21 cellular contexts compared by ENCODE assay signal in genomic region chr1:160092366-160093068, GRCh38. TPM values are rescaled to one million over a fixed set of nuclear protein-coding genes. Genes with fewer than 3 reads are reported as not detected.
DNase-seq lines count a peak whose midpoint lies in the region; ATAC-seq, FAIRE-seq and TF ChIP-seq lines count a peak whose summit lies in the region.
"Had no signal": no experiment of that assay in that cellular context is flagged by ENCODE, and none has a peak within 500 bp of the region (broad histone marks: within the 10 kb centered on the region; RNA-seq: fewer than 3 reads in every experiment).

No MANE protein-coding gene starts in this region.

- TF ChIP-seq POLR2A in HepG2 (IDR thresholded peaks at IDR 0.05; ENCODE audit: insufficient read depth in 1 of 2, low read depth in 2 of 2, low read length in 2 of 2) (no peak), right lobe of liver (IDR thresholded peaks at IDR 0.05) (no peak), body of pancreas (IDR thresholded peaks at IDR 0.05) (no peak)

- H3K27ac ChIP-seq in HepG2 (ENCODE audit: extremely low read length, insufficient read depth, low read length) (no peak overlapping the region), right lobe of liver (no peak overlapping the region), dorsolateral prefrontal cortex (peak overlapping the region; percentile 68 to 100 (median 98)), osteoblast (ENCODE audit: low read depth, low read length) (no peak overlapping the region), body of pancreas (no peak overlapping the region)
- H3K27ac ChIP-seq: BLaER1 had no signal

- ATAC-seq in HepG2 (no peak), right lobe of liver (no peak), body of pancreas (no peak), HG02610 (IDR thresholded peaks at IDR 0.05; ENCODE audit: unreplicated experiment) (no peak)

- H3K4me3 ChIP-seq in HepG2 (replicated peaks in 1 of 3; ENCODE audit: insufficient read depth in 1 of 3, low read depth in 2 of 3, low read length in 3 of 3) (no peak overlapping the region), right lobe of liver (no peak overlapping the region), dorsolateral prefrontal cortex (peak overlapping the region in 16 of 59 donors; percentile 1 to 38 (median 14)), osteoblast (ENCODE audit: insufficient read depth, low read length) (no peak overlapping the region), body of pancreas (no peak overlapping the region)
- H3K4me3 ChIP-seq: BLaER1 had no signal

- no peak for DNase-seq in HepG2 (ENCODE audit: low spot score)
- DNase-seq in right lobe of liver, result no peak
- DNase-seq in dorsolateral prefrontal cortex, result peak in 9 of 10 donors; percentile 66 to 89 (median 80)
- DNase-seq in osteoblast (ENCODE audit: insufficient read length, low spot score, missing footprints), result peak; percentile 72
- DNase-seq in body of pancreas, result no peak
- no peak for DNase-seq in pons (ENCODE audit: low spot score)
- no peak for DNase-seq in NCI-H82 treated with DMSO at 0.1 percent for 48 hours (lab: John Stamatoyannopoulos, UW; ENCODE audit: unreplicated experiment)
- DNase-seq: 8988T; DMS79 treated with DMSO at 0.1 percent for 48 hours; Kasumi-1; NCI-H1930; NCI-H2171; NCI-H446; NCI-H69; NK-92 treated with Interleukin-12 subunit alpha and Interleukin-12 subunit beta, amount 100 ng/mL, for 24 hours; SHP77 had no signal

- BruUV-seq in HepG2 (replicated peaks; lab: Mats Ljungman, UMichigan), result no TSS peak

- H2AFZ ChIP-seq in HepG2 (ENCODE audit: low read length), result no peak overlapping the region
- no peak overlapping the region for H2AFZ ChIP-seq in osteoblast (ENCODE audit: low read length)

- CTCF ChIA-PET in HepG2 (lab: Yijun Ruan, JAX; ENCODE audit: low intra/inter-chr PET ratio, low total read pairs), result no interaction called here

- H4K20me1 ChIP-seq in HepG2 (ENCODE audit: insufficient read depth, low read length), result no peaks in the 10 kb centered on the region
- H4K20me1 ChIP-seq in osteoblast (ENCODE audit: insufficient read depth, low read length), result no peaks in the 10 kb centered on the region

- no peak for TF ChIP-seq RAD21 in HepG2 (CRISPR knock-in tag; IDR thresholded peaks at IDR 0.05)

- POLR2A ChIA-PET in HepG2 (lab: Yijun Ruan, JAX), result no interaction called here

- H3K36me3 ChIP-seq in HepG2 (replicated peaks in 1 of 2; ENCODE audit: control insufficient read depth in 1 of 2, insufficient read depth in 2 of 2, low read length in 2 of 2) (peaks cover 10 to 13% of the 10 kb centered on the region in 2 experiments; a peak in 4 of 5 replicates), right lobe of liver (peaks cover 0 to 14% (median 6%) of the 10 kb centered on the region in 4 donors), osteoblast (ENCODE audit: insufficient read depth, low read length) (no peaks in the 10 kb centered on the region), body of pancreas (replicated peaks in 1 of 2; ENCODE audit: insufficient read depth in 1 of 2, low read depth in 2 of 2) (peaks cover 0 to 8% of the 10 kb centered on the region in 2 donors)

- intact Hi-C loops in HepG2 (cut with micrococcal nuclease; ENCODE audit: unreplicated experiment) (no loop called here), right lobe of liver (cut with DNase I) (no loop called here), dorsolateral prefrontal cortex (cut with DNase I) (no loop called here), body of pancreas (cut with DNase I) (no loop called here)

- no peak for FAIRE-seq in HepG2 (lab: Jason Lieb, UNC)
- FAIRE-seq: G401.6 had no signal

- 98% methylated on average over 10 of the region's 32 CpGs for WGBS in HepG2 (ENCODE audit: low lambda C conversion rate)
- 94% methylated on average over 3 of the region's 32 CpGs for WGBS in right lobe of liver (ENCODE audit: insufficient coverage, low coverage, low lambda C conversion rate, missing lambda C conversion rate)
- 92 to 94% methylated on average over 5 to 32 of the region's 32 CpGs for WGBS in body of pancreas, 2 donors

- H3K9ac ChIP-seq in HepG2 (ENCODE audit: insufficient read depth, low read depth, low read length), result no peak overlapping the region
- H3K9ac ChIP-seq: BLaER1 had no signal

- TF ChIP-seq CTCF in HepG2 (CRISPR knock-in tag; IDR thresholded peaks at IDR 0.05) (no peak), right lobe of liver (IDR thresholded peaks at IDR 0.05) (no peak), dorsolateral prefrontal cortex (IDR thresholded peaks at IDR 0.05 in 54 of 56, conservative IDR thresholded peaks at IDR 0.05 in 2 of 56; ENCODE audit: low read depth in 1 of 56, partially characterized antibody in 56 of 56) (peak in 1 of 56 donors; percentile 8), osteoblast (IDR thresholded peaks at IDR 0.05; ENCODE audit: extremely low read depth, low read depth, low read length) (no peak), body of pancreas (IDR thresholded peaks at IDR 0.05) (no peak)

- no peaks in the 10 kb centered on the region for H3K9me3 ChIP-seq in HepG2 (ENCODE audit: low read length)
- no peaks in the 10 kb centered on the region for H3K9me3 ChIP-seq in right lobe of liver
- no peaks in the 10 kb centered on the region for H3K9me3 ChIP-seq in osteoblast (ENCODE audit: low read depth, low read length)
- no peaks in the 10 kb centered on the region for H3K9me3 ChIP-seq in body of pancreas
- H3K9me3 ChIP-seq: BLaER1 had no signal

- in situ Hi-C loops in HepG2 (cut with HindIII; ENCODE audit: extremely low pct_ligation_motif_present, low pct_unique_long_range_greater_than_20kb), result no loop called here

- peaks cover 41% of the 10 kb centered on the region for H3K4me1 ChIP-seq in HepG2 (ENCODE audit: insufficient read depth, low read length)
- peaks cover 0 to 52% (median 26%) of the 10 kb centered on the region in 4 donors for H3K4me1 ChIP-seq in right lobe of liver
- peaks cover 2% of the 10 kb centered on the region for H3K4me1 ChIP-seq in osteoblast (ENCODE audit: insufficient read depth, low read length)
- H3K4me1 ChIP-seq in body of pancreas, result peaks cover 39% of the 10 kb centered on the region

- H3K79me2 ChIP-seq in HepG2 (ENCODE audit: insufficient read depth, low read length) (peaks cover 13% of the 10 kb centered on the region), osteoblast (ENCODE audit: insufficient read depth, low read length) (no peaks in the 10 kb centered on the region)

- TF ChIP-seq EP300 in HepG2 (IDR thresholded peaks at IDR 0.05; ENCODE audit: low read depth in 2 of 2, low read length in 2 of 2) (no peak), HepG2 (CRISPR knock-in tag; IDR thresholded peaks at IDR 0.05; ENCODE audit: borderline replicate concordance) (no peak)

- H3K27me3 ChIP-seq in HepG2 (ENCODE audit: control insufficient read depth in 1 of 2, insufficient read depth in 2 of 2, low read length in 2 of 2), result no peaks in the 10 kb centered on the region
- no peaks in the 10 kb centered on the region for H3K27me3 ChIP-seq in right lobe of liver
- H3K27me3 ChIP-seq in dorsolateral prefrontal cortex, result no peaks in the 10 kb centered on the region
- no peaks in the 10 kb centered on the region for H3K27me3 ChIP-seq in osteoblast (ENCODE audit: insufficient read depth, low read length)
- no peaks in the 10 kb centered on the region for H3K27me3 ChIP-seq in body of pancreas
- H3K27me3 ChIP-seq: BLaER1 had no signal

- no peak overlapping the region for H3K4me2 ChIP-seq in HepG2 (ENCODE audit: low read depth, low read length)
- no peak overlapping the region for H3K4me2 ChIP-seq in osteoblast (ENCODE audit: insufficient read depth, low read length)
- H3K4me2 ChIP-seq: BLaER1 had no signal

RNA-seq across cellular contexts. Expression of gene IGSF8, which starts 5.9 kb away (rescaled TPM):
- total RNA-seq in HepG2 (2016; rRNA removed; fragmentation: Illumina TruSeq; extraction: Trizol) (8.0 and 24.0 TPM in 2 replicates), right lobe of liver (10 to 100 TPM; 27.5 to 45.7 (median 29.4) TPM), dorsolateral prefrontal cortex (100 to 1,000 TPM; 106 to 269 (median 187) TPM), osteoblast (18.0 and 19.9 TPM in 2 replicates), body of pancreas (10 to 100 TPM; 18.4 to 46.8 TPM)
- 1.8 and 1.9 TPM in 2 replicates for total RNA-seq in HepG2 (2016; cell fraction: cytosol; rRNA removed; fragmentation: Illumina TruSeq; extraction: Trizol; ENCODE audit: low read depth)
- total RNA-seq in HepG2 (2016; cell fraction: insoluble cytoplasmic fraction; rRNA removed; fragmentation: Illumina TruSeq; extraction: Trizol), result 7.7 and 25.9 TPM in 2 replicates
- total RNA-seq in HepG2 (2016; cell fraction: membrane; rRNA removed; fragmentation: Illumina TruSeq; extraction: Trizol), result 3.4 and 4.0 TPM in 2 replicates
- total RNA-seq in HepG2 (2016; cell fraction: nucleus; rRNA removed; fragmentation: Illumina TruSeq; extraction: Trizol), result 24.1 and 29.5 TPM in 2 replicates
- 41.0 and 52.1 TPM in 2 replicates for polyA plus RNA-seq in HepG2 (2011; rRNA removed)
- polyA plus RNA-seq in HepG2 (2011; cell fraction: cytosol; rRNA removed), result 36.7 and 58.5 TPM in 2 replicates
- polyA plus RNA-seq in HepG2 (2011; cell fraction: nucleus; rRNA removed), result 81.8 and 93.4 TPM in 2 replicates
- polyA plus RNA-seq in HepG2 (2012), result 24.4 and 32.1 TPM in 2 replicates
- polyA plus RNA-seq in HepG2 (2016; cell fraction: cytosol; fragmentation: Illumina TruSeq; extraction: Trizol; ENCODE audit: low read depth), result 1.6 and 1.8 TPM in 2 replicates
- polyA plus RNA-seq in HepG2 (2016; cell fraction: insoluble cytoplasmic fraction; fragmentation: Illumina TruSeq; extraction: Trizol; ENCODE audit: low read depth), result 7.6 and 8.9 TPM in 2 replicates
- polyA plus RNA-seq in HepG2 (2016; cell fraction: membrane; fragmentation: Illumina TruSeq; extraction: Trizol; ENCODE audit: low read depth), result 2.6 and 3.2 TPM in 2 replicates
- 46.1 TPM in 2 replicates for polyA plus RNA-seq in HepG2 (2016; cell fraction: nucleus; fragmentation: Illumina TruSeq; extraction: Trizol; ENCODE audit: insufficient read depth, low read depth)
- 27.5 and 60.2 TPM in 2 replicates for polyA minus RNA-seq in HepG2 (2011; rRNA and poly(A)+ RNA removed; ENCODE audit: low replicate concordance)
- 25.5 and 26.7 TPM in 2 replicates for polyA minus RNA-seq in HepG2 (2011; cell fraction: cytosol; rRNA and poly(A)+ RNA removed)
- 11.6 and 14.0 TPM in 2 replicates for polyA minus RNA-seq in HepG2 (2011; cell fraction: nucleus; rRNA and poly(A)+ RNA removed)

RNA-seq across cellular contexts. Expression of gene KCNJ9, which starts 11.2 kb away (rescaled TPM):
- total RNA-seq in HepG2 (2016; rRNA removed; fragmentation: Illumina TruSeq; extraction: Trizol), result not detected in 2 replicates
- total RNA-seq in HepG2 (2016; cell fraction: cytosol; rRNA removed; fragmentation: Illumina TruSeq; extraction: Trizol; ENCODE audit: low read depth), result not detected in 2 replicates
- not detected in 2 replicates for total RNA-seq in HepG2 (2016; cell fraction: insoluble cytoplasmic fraction; rRNA removed; fragmentation: Illumina TruSeq; extraction: Trizol)
- not detected in 2 replicates for total RNA-seq in HepG2 (2016; cell fraction: membrane; rRNA removed; fragmentation: Illumina TruSeq; extraction: Trizol)
- total RNA-seq in HepG2 (2016; cell fraction: nucleus; rRNA removed; fragmentation: Illumina TruSeq; extraction: Trizol), result not detected in 2 replicates
- not detected in 2 replicates for polyA plus RNA-seq in HepG2 (2011; rRNA removed)
- polyA plus RNA-seq in HepG2 (2011; cell fraction: cytosol; rRNA removed), result 0.01 TPM in 1 of 2 replicates, not detected in the other
- 0.03 and 0.06 TPM in 2 replicates for polyA plus RNA-seq in HepG2 (2011; cell fraction: nucleus; rRNA removed)
- polyA plus RNA-seq in HepG2 (2012), result not detected in 2 replicates
- polyA plus RNA-seq in HepG2 (2016; cell fraction: cytosol; fragmentation: Illumina TruSeq; extraction: Trizol; ENCODE audit: low read depth), result not detected in 2 replicates
- polyA plus RNA-seq in HepG2 (2016; cell fraction: insoluble cytoplasmic fraction; fragmentation: Illumina TruSeq; extraction: Trizol; ENCODE audit: low read depth), result not detected in 2 replicates
- not detected in 2 replicates for polyA plus RNA-seq in HepG2 (2016; cell fraction: membrane; fragmentation: Illumina TruSeq; extraction: Trizol; ENCODE audit: low read depth)
- polyA plus RNA-seq in HepG2 (2016; cell fraction: nucleus; fragmentation: Illumina TruSeq; extraction: Trizol; ENCODE audit: insufficient read depth, low read depth), result not detected in 2 replicates
- not detected in 2 replicates for polyA minus RNA-seq in HepG2 (2011; rRNA and poly(A)+ RNA removed; ENCODE audit: low replicate concordance)
- polyA minus RNA-seq in HepG2 (2011; cell fraction: cytosol; rRNA and poly(A)+ RNA removed), result not detected in 2 replicates
- polyA minus RNA-seq in HepG2 (2011; cell fraction: nucleus; rRNA and poly(A)+ RNA removed), result not detected in 2 replicates
- not detected for total RNA-seq in right lobe of liver
- 100 to 1,000 TPM in 76 of 120 experiments, 10 to 100 TPM in 44; 68.4 to 189 (median 105) TPM for total RNA-seq in dorsolateral prefrontal cortex
- total RNA-seq in osteoblast, result not detected in 2 replicates
- not detected for total RNA-seq in body of pancreas
- total RNA-seq: OCI-LY7 had no signal
- polyA plus RNA-seq: CD8-positive, alpha-beta memory T cell had no signal

RNA-seq across cellular contexts. Expression of gene KCNJ10, which starts 22.6 kb away (rescaled TPM):
- 4.1 and 4.4 TPM in 2 replicates for total RNA-seq in HepG2 (2016; rRNA removed; fragmentation: Illumina TruSeq; extraction: Trizol)
- 1.3 and 1.6 TPM in 2 replicates for total RNA-seq in HepG2 (2016; cell fraction: cytosol; rRNA removed; fragmentation: Illumina TruSeq; extraction: Trizol; ENCODE audit: low read depth)
- 3.2 and 4.0 TPM in 2 replicates for total RNA-seq in HepG2 (2016; cell fraction: insoluble cytoplasmic fraction; rRNA removed; fragmentation: Illumina TruSeq; extraction: Trizol)
- total RNA-seq in HepG2 (2016; cell fraction: membrane; rRNA removed; fragmentation: Illumina TruSeq; extraction: Trizol), result 3.8 and 4.4 TPM in 2 replicates
- 8.4 and 9.2 TPM in 2 replicates for total RNA-seq in HepG2 (2016; cell fraction: nucleus; rRNA removed; fragmentation: Illumina TruSeq; extraction: Trizol)
- 9.9 and 10.3 TPM in 2 replicates for polyA plus RNA-seq in HepG2 (2011; rRNA removed)
- polyA plus RNA-seq in HepG2 (2011; cell fraction: cytosol; rRNA removed), result 5.4 and 7.7 TPM in 2 replicates
- 16.5 and 20.7 TPM in 2 replicates for polyA plus RNA-seq in HepG2 (2011; cell fraction: nucleus; rRNA removed)
- 3.2 and 4.8 TPM in 2 replicates for polyA plus RNA-seq in HepG2 (2012)
- polyA plus RNA-seq in HepG2 (2016; cell fraction: cytosol; fragmentation: Illumina TruSeq; extraction: Trizol; ENCODE audit: low read depth), result 1.4 and 1.8 TPM in 2 replicates
- polyA plus RNA-seq in HepG2 (2016; cell fraction: insoluble cytoplasmic fraction; fragmentation: Illumina TruSeq; extraction: Trizol; ENCODE audit: low read depth), result 6.3 and 7.5 TPM in 2 replicates
- 3.7 and 3.9 TPM in 2 replicates for polyA plus RNA-seq in HepG2 (2016; cell fraction: membrane; fragmentation: Illumina TruSeq; extraction: Trizol; ENCODE audit: low read depth)
- 20.4 and 22.0 TPM in 2 replicates for polyA plus RNA-seq in HepG2 (2016; cell fraction: nucleus; fragmentation: Illumina TruSeq; extraction: Trizol; ENCODE audit: insufficient read depth, low read depth)
- 34.8 TPM in 1 of 2 replicates, not detected in the other for polyA minus RNA-seq in HepG2 (2011; rRNA and poly(A)+ RNA removed; ENCODE audit: low replicate concordance)
- polyA minus RNA-seq in HepG2 (2011; cell fraction: cytosol; rRNA and poly(A)+ RNA removed), result 4.8 and 5.5 TPM in 2 replicates
- polyA minus RNA-seq in HepG2 (2011; cell fraction: nucleus; rRNA and poly(A)+ RNA removed), result 6.7 and 8.1 TPM in 2 replicates
- total RNA-seq in right lobe of liver, result 1 to 10 TPM in 2 of 6 experiments, under 1 TPM in 3, not detected in 1; 0.23 to 3.1 (median 0.31) TPM
- 100 to 1,000 TPM in 99 of 120 experiments, 10 to 100 TPM in 21; 53.1 to 378 (median 135) TPM for total RNA-seq in dorsolateral prefrontal cortex
- total RNA-seq in osteoblast, result not detected in 2 replicates
- total RNA-seq in body of pancreas, result not detected
- polyA plus RNA-seq: CD8-positive, alpha-beta memory T cell had no signal

RNA-seq across cellular contexts. Expression of gene ATP1A2, which starts 23.0 kb away (rescaled TPM):
- total RNA-seq in HepG2 (2016; rRNA removed; fragmentation: Illumina TruSeq; extraction: Trizol), result not detected in 2 replicates
- not detected in 2 replicates for total RNA-seq in HepG2 (2016; cell fraction: cytosol; rRNA removed; fragmentation: Illumina TruSeq; extraction: Trizol; ENCODE audit: low read depth)
- 0.02 TPM in 1 of 2 replicates, not detected in the other for total RNA-seq in HepG2 (2016; cell fraction: insoluble cytoplasmic fraction; rRNA removed; fragmentation: Illumina TruSeq; extraction: Trizol)
- 0.03 TPM in 1 of 2 replicates, not detected in the other for total RNA-seq in HepG2 (2016; cell fraction: membrane; rRNA removed; fragmentation: Illumina TruSeq; extraction: Trizol)
- not detected in 2 replicates for total RNA-seq in HepG2 (2016; cell fraction: nucleus; rRNA removed; fragmentation: Illumina TruSeq; extraction: Trizol)
- 0.16 TPM in 2 replicates for polyA plus RNA-seq in HepG2 (2011; rRNA removed)
- 0.04 and 0.16 TPM in 2 replicates for polyA plus RNA-seq in HepG2 (2011; cell fraction: cytosol; rRNA removed)
- 0.50 and 1.3 TPM in 2 replicates for polyA plus RNA-seq in HepG2 (2011; cell fraction: nucleus; rRNA removed)
- polyA plus RNA-seq in HepG2 (2012), result 0.16 and 0.95 TPM in 2 replicates
- polyA plus RNA-seq in HepG2 (2016; cell fraction: cytosol; fragmentation: Illumina TruSeq; extraction: Trizol; ENCODE audit: low read depth), result not detected in 2 replicates
- polyA plus RNA-seq in HepG2 (2016; cell fraction: insoluble cytoplasmic fraction; fragmentation: Illumina TruSeq; extraction: Trizol; ENCODE audit: low read depth), result not detected in 2 replicates
- polyA plus RNA-seq in HepG2 (2016; cell fraction: membrane; fragmentation: Illumina TruSeq; extraction: Trizol; ENCODE audit: low read depth), result not detected in 2 replicates
- not detected in 2 replicates for polyA plus RNA-seq in HepG2 (2016; cell fraction: nucleus; fragmentation: Illumina TruSeq; extraction: Trizol; ENCODE audit: insufficient read depth, low read depth)
- 0.07 and 0.44 TPM in 2 replicates for polyA minus RNA-seq in HepG2 (2011; rRNA and poly(A)+ RNA removed; ENCODE audit: low replicate concordance)
- 0.18 and 0.79 TPM in 2 replicates for polyA minus RNA-seq in HepG2 (2011; cell fraction: cytosol; rRNA and poly(A)+ RNA removed)
- polyA minus RNA-seq in HepG2 (2011; cell fraction: nucleus; rRNA and poly(A)+ RNA removed), result 0.26 and 0.37 TPM in 2 replicates
- 1 to 10 TPM in 1 of 6 experiments, under 1 TPM in 5; 0.22 to 1.7 (median 0.36) TPM for total RNA-seq in right lobe of liver
- 1,000 to 10,000 TPM in 6 of 120 experiments, 100 to 1,000 TPM in 114; 289 to 1,943 (median 637) TPM for total RNA-seq in dorsolateral prefrontal cortex
- total RNA-seq in osteoblast, result 0.72 and 1.2 TPM in 2 replicates
- 10 to 100 TPM in 1 of 2 donors, 1 to 10 TPM in 1; 1.6 to 41.2 TPM for total RNA-seq in body of pancreas
- total RNA-seq: CD8-positive, alpha-beta memory T cell; OCI-LY7 had no signal
- polyA plus RNA-seq: CD8-positive, alpha-beta memory T cell had no signal

RNA-seq across cellular contexts. Expression of gene ATP1A4, which starts 58.9 kb away (rescaled TPM):
- not detected in 2 replicates for total RNA-seq in HepG2 (2016; rRNA removed; fragmentation: Illumina TruSeq; extraction: Trizol)
- total RNA-seq in HepG2 (2016; cell fraction: cytosol; rRNA removed; fragmentation: Illumina TruSeq; extraction: Trizol; ENCODE audit: low read depth), result not detected in 2 replicates
- not detected in 2 replicates for total RNA-seq in HepG2 (2016; cell fraction: insoluble cytoplasmic fraction; rRNA removed; fragmentation: Illumina TruSeq; extraction: Trizol)
- not detected in 2 replicates for total RNA-seq in HepG2 (2016; cell fraction: membrane; rRNA removed; fragmentation: Illumina TruSeq; extraction: Trizol)
- total RNA-seq in HepG2 (2016; cell fraction: nucleus; rRNA removed; fragmentation: Illumina TruSeq; extraction: Trizol), result not detected in 2 replicates
- polyA plus RNA-seq in HepG2 (2011; rRNA removed), result not detected in 2 replicates
- polyA plus RNA-seq in HepG2 (2011; cell fraction: cytosol; rRNA removed), result not detected in 2 replicates
- polyA plus RNA-seq in HepG2 (2011; cell fraction: nucleus; rRNA removed), result not detected in 2 replicates
- not detected in 2 replicates for polyA plus RNA-seq in HepG2 (2012)
- not detected in 2 replicates for polyA plus RNA-seq in HepG2 (2016; cell fraction: cytosol; fragmentation: Illumina TruSeq; extraction: Trizol; ENCODE audit: low read depth)
- not detected in 2 replicates for polyA plus RNA-seq in HepG2 (2016; cell fraction: insoluble cytoplasmic fraction; fragmentation: Illumina TruSeq; extraction: Trizol; ENCODE audit: low read depth)
- polyA plus RNA-seq in HepG2 (2016; cell fraction: membrane; fragmentation: Illumina TruSeq; extraction: Trizol; ENCODE audit: low read depth), result not detected in 2 replicates
- polyA plus RNA-seq in HepG2 (2016; cell fraction: nucleus; fragmentation: Illumina TruSeq; extraction: Trizol; ENCODE audit: insufficient read depth, low read depth), result not detected in 2 replicates
- not detected in 2 replicates for polyA minus RNA-seq in HepG2 (2011; rRNA and poly(A)+ RNA removed; ENCODE audit: low replicate concordance)
- not detected in 2 replicates for polyA minus RNA-seq in HepG2 (2011; cell fraction: cytosol; rRNA and poly(A)+ RNA removed)
- polyA minus RNA-seq in HepG2 (2011; cell fraction: nucleus; rRNA and poly(A)+ RNA removed), result not detected in 2 replicates
- total RNA-seq in right lobe of liver, result not detected
- 1 to 10 TPM in 93 of 120 experiments, under 1 TPM in 27; 0.29 to 8.7 (median 1.7) TPM for total RNA-seq in dorsolateral prefrontal cortex
- not detected in 2 replicates for total RNA-seq in osteoblast
- not detected for total RNA-seq in body of pancreas
- total RNA-seq: CD8-positive, alpha-beta memory T cell; OCI-LY7 had no signal
- polyA plus RNA-seq: CD8-positive, alpha-beta memory T cell had no signal

Comparison
In these comparisons a context has a peak if more than half of its experiments do, and no peak if none do; other contexts are left out.
1. DNase-seq: peak in dorsolateral prefrontal cortex (9 of 10) and osteoblast (single experiment); none in HepG2 (single experiment), right lobe of liver (0 of 3), body of pancreas (0 of 4), pons (single experiment) and NCI-H82 treated with DMSO at 0.1 percent for 48 hours (single experiment).
2. H3K27ac ChIP-seq: peak in dorsolateral prefrontal cortex (59 of 59); none in HepG2 (single experiment), right lobe of liver (0 of 3), osteoblast (single experiment) and body of pancreas (0 of 4).
3. RNA of gene KCNJ9, which starts 11.2 kb away (total RNA-seq): 68.4 to 189 TPM in dorsolateral prefrontal cortex; not detected in HepG2, not detected in right lobe of liver, not detected in osteoblast and not detected in body of pancreas; every median in the first group is over 10 times any median in the second.
4. RNA of gene KCNJ10, which starts 22.6 kb away (total RNA-seq): 53.1 to 378 TPM in dorsolateral prefrontal cortex; 1.3 to 9.2 TPM in HepG2, 0.23 to 3.1 TPM in right lobe of liver, not detected in osteoblast and not detected in body of pancreas; every median in the first group is over 4 times any median in the second.